10 cellular contexts compared by ENCODE assay signal in the genomic region with DNA sequence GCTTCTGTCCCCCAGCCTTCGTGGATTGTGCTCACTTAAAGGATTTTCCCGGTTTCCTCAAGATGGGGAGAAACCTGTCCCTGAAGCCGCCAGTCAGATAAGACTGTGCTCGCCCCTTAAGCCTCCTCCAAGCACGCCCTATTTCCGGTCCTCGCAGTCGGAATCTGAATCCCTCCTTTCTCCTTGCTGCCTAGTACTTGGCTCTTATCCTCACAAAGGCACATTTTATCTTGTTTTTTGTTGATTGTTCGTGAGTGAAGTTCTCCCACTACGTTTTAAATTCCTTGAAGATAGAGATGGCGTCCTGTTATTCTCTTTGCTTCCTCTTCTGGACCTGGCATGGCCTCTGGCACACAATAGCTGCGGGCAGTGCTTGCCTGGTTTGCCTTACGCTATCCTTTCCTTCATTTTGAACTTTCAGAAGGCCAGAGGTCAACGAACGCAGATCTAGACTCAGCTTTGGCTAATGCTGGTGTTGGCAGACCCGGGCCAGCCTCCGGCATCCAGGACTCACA. TPM values are rescaled to one million over a fixed set of nuclear protein-coding genes. Genes with fewer than 3 reads are reported as not detected.
DNase-seq lines count a peak whose midpoint lies in the region; ATAC-seq and TF ChIP-seq lines count a peak whose summit lies in the region.
"Had no signal": no experiment of that assay in that cellular context is flagged by ENCODE, and none has a peak within 500 bp of the region (broad histone marks: within the 10 kb centered on the region; RNA-seq: fewer than 3 reads in every experiment).

No MANE protein-coding gene starts in this region.

- no peak for DNase-seq in CD8-positive, alpha-beta memory T cell
- DNase-seq in adrenal gland (peak in 1 of 7 donors; percentile 19), right cardiac atrium (peak in 2 of 3 donors; percentile 39 to 73), prostate gland (ENCODE audit: low spot score) (no peak), NCI-H2107 treated with DMSO at 0.1 percent for 48 hours (lab: John Stamatoyannopoulos, UW; ENCODE audit: unreplicated experiment) (no peak), NCI-H1930 (lab: John Stamatoyannopoulos, UW) (no peak)
- DNase-seq in effector CD4-positive, alpha-beta T cell, result no peak
- DNase-seq: amniotic stem cell had no signal

- TF ChIP-seq CTCF in adrenal gland (IDR thresholded peaks at IDR 0.05), result no peak
- no peak for TF ChIP-seq CTCF in prostate gland (IDR thresholded peaks at IDR 0.05)

- peaks cover 8% of the 10 kb centered on the region for H3K4me1 ChIP-seq in CD8-positive, alpha-beta memory T cell (ENCODE audit: insufficient read depth, low read length)
- H3K4me1 ChIP-seq in adrenal gland (replicated peaks in 1 of 2) (peaks cover 8 to 17% of the 10 kb centered on the region in 2 donors), right cardiac atrium (ENCODE audit: control insufficient read depth, insufficient read depth, low read length) (no peaks in the 10 kb centered on the region), prostate gland (replicated peaks) (peaks cover 4% of the 10 kb centered on the region)

- H3K36me3 ChIP-seq in CD8-positive, alpha-beta memory T cell (ENCODE audit: insufficient read depth, low read length), result no peaks in the 10 kb centered on the region
- H3K36me3 ChIP-seq in adrenal gland (replicated peaks in 1 of 2), result no peaks in the 10 kb centered on the region
- H3K36me3 ChIP-seq in prostate gland, result no peaks in the 10 kb centered on the region

- intact Hi-C loops in adrenal gland (cut with DNase I), result no loop called here
- intact Hi-C loops in right cardiac atrium (cut with DNase I), result loop anchor here in 1 of 4 donors (10.0 kb wide), 1 partner anchor 74 kb away; no protein-coding TSS in a partner anchor
- intact Hi-C loops in prostate gland (cut with DNase I), result no loop called here

- POLR2A ChIA-PET in CD8-positive, alpha-beta memory T cell (lab: Charles Lee), result no interaction called here

- peak overlapping the region in 1 of 8 donors; percentile 45 for H3K27ac Mint-ChIP-seq in CD8-positive, alpha-beta memory T cell
- H3K27ac Mint-ChIP-seq: T-helper 1 cell treated with Interleukin-12 subunit alpha and Interleukin-12 subunit beta and Interleukin-4 antibody, amounts not matched to agents 30 μg/mL and 1 μg/mL, for 36 hours had no signal

- peaks cover 0 to 3% (median 0%) of the 10 kb centered on the region in 3 donors for H3K36me3 Mint-ChIP-seq in CD8-positive, alpha-beta memory T cell

- H3K4me3 Mint-ChIP-seq in CD8-positive, alpha-beta memory T cell, result peak overlapping the region in 6 of 7 donors; percentile 15 to 82 (median 54)
- H3K4me3 Mint-ChIP-seq: T-helper 1 cell treated with Interleukin-12 subunit alpha and Interleukin-12 subunit beta and Interleukin-4 antibody, amounts not matched to agents 30 μg/mL and 1 μg/mL, for 36 hours had no signal

- H3K27me3 ChIP-seq in CD8-positive, alpha-beta memory T cell (ENCODE audit: insufficient read depth, low read length, poor library complexity, severe bottlenecking), result peaks cover 20% of the 10 kb centered on the region
- peaks cover 15% of the 10 kb centered on the region for H3K27me3 ChIP-seq in adrenal gland
- no peaks in the 10 kb centered on the region for H3K27me3 ChIP-seq in right cardiac atrium (ENCODE audit: control insufficient read depth, insufficient read depth)
- no peaks in the 10 kb centered on the region for H3K27me3 ChIP-seq in prostate gland (replicated peaks; ENCODE audit: insufficient read depth)

- H3K27me3 Mint-ChIP-seq in CD8-positive, alpha-beta memory T cell, result peaks cover 23 to 61% of the 10 kb centered on the region in 2 donors

- H3K4me1 Mint-ChIP-seq in CD8-positive, alpha-beta memory T cell, result peaks cover 11 to 23% (median 11%) of the 10 kb centered on the region in 3 donors

- ATAC-seq in right cardiac atrium (peak; percentile 76 to 82), HG03469 (IDR thresholded peaks at IDR 0.05; ENCODE audit: unreplicated experiment) (no peak)

- no peak for TF ChIP-seq POLR2A in adrenal gland (IDR thresholded peaks at IDR 0.05)
- no peak for TF ChIP-seq POLR2A in prostate gland (IDR thresholded peaks at IDR 0.05)

- H3K9me3 ChIP-seq in CD8-positive, alpha-beta memory T cell (ENCODE audit: low read length), result no peaks in the 10 kb centered on the region
- H3K9me3 ChIP-seq in adrenal gland (replicated peaks in 1 of 3), result no peaks in the 10 kb centered on the region
- H3K9me3 ChIP-seq in right cardiac atrium (ENCODE audit: control insufficient read depth, low read length), result no peaks in the 10 kb centered on the region
- no peaks in the 10 kb centered on the region for H3K9me3 ChIP-seq in prostate gland

- H3K4me3 ChIP-seq in CD8-positive, alpha-beta memory T cell (ENCODE audit: low read length), result no peak overlapping the region
- H3K4me3 ChIP-seq in adrenal gland (peak overlapping the region in 1 of 4 donors; percentile 61), right cardiac atrium (ENCODE audit: low read length) (peak overlapping the region; percentile 49), prostate gland (peak overlapping the region; percentile 35 to 43)

- no peaks in the 10 kb centered on the region for H3K9me3 Mint-ChIP-seq in CD8-positive, alpha-beta memory T cell
- H3K9me3 Mint-ChIP-seq: T-helper 1 cell treated with Interleukin-12 subunit alpha and Interleukin-12 subunit beta and Interleukin-4 antibody, amounts not matched to agents 30 μg/mL and 1 μg/mL, for 36 hours had no signal

- no peak overlapping the region for H3K27ac ChIP-seq in CD8-positive, alpha-beta memory T cell (ENCODE audit: low read depth, low read length)
- H3K27ac ChIP-seq in adrenal gland, result peak overlapping the region in 3 of 5 donors; percentile 32 to 86 (median 67)
- H3K27ac ChIP-seq in right cardiac atrium (ENCODE audit: low read length), result peak overlapping the region; percentile 85
- peak overlapping the region; percentile 56 to 75 for H3K27ac ChIP-seq in prostate gland

- CTCF ChIA-PET in CD8-positive, alpha-beta memory T cell (lab: Charles Lee), result no interaction called here

- whole genome bisulfite sequencing in adrenal gland, 4 donors, result 58 to 66% (median 62%) methylated on average over 16 to 17 of the region's 17 CpGs
- 34% methylated on average over 17 of the region's 17 CpGs for WGBS in right cardiac atrium
- 58% methylated on average over 17 of the region's 17 CpGs for WGBS in prostate gland

RNA-seq across cellular contexts. Expression of a gene that starts 1.7 kb away (rescaled TPM):
- under 1 TPM in 1 of 2 experiments, not detected in 1; 0.26 TPM for total RNA-seq in CD8-positive, alpha-beta memory T cell
- not detected for polyA plus RNA-seq in CD8-positive, alpha-beta memory T cell
- 10 to 100 TPM in 4 of 8 donors, 1 to 10 TPM in 4; 3.8 to 24.3 (median 9.0) TPM for total RNA-seq in adrenal gland
- 1 to 10 TPM; 5.7 to 7.8 (median 6.4) TPM for polyA plus RNA-seq in adrenal gland
- 10 to 100 TPM; 11.1 to 13.7 (median 11.7) TPM for total RNA-seq in right cardiac atrium
- 7.5 TPM for polyA plus RNA-seq in right cardiac atrium
- total RNA-seq in prostate gland, result 100 to 1,000 TPM in 1 of 2 donors, 10 to 100 TPM in 1; 11.8 to 668 TPM

Comparison
In these comparisons a context has a peak if more than half of its experiments do, and no peak if none do; other contexts are left out.
1. DNase-seq: peak in right cardiac atrium (2 of 3); none in CD8-positive, alpha-beta memory T cell (0 of 5), prostate gland (single experiment), NCI-H2107 treated with DMSO at 0.1 percent for 48 hours (single experiment), NCI-H1930 (0 of 2) and effector CD4-positive, alpha-beta T cell (single experiment).